8 cellular contexts compared by ENCODE assay signal in the genomic region with DNA sequence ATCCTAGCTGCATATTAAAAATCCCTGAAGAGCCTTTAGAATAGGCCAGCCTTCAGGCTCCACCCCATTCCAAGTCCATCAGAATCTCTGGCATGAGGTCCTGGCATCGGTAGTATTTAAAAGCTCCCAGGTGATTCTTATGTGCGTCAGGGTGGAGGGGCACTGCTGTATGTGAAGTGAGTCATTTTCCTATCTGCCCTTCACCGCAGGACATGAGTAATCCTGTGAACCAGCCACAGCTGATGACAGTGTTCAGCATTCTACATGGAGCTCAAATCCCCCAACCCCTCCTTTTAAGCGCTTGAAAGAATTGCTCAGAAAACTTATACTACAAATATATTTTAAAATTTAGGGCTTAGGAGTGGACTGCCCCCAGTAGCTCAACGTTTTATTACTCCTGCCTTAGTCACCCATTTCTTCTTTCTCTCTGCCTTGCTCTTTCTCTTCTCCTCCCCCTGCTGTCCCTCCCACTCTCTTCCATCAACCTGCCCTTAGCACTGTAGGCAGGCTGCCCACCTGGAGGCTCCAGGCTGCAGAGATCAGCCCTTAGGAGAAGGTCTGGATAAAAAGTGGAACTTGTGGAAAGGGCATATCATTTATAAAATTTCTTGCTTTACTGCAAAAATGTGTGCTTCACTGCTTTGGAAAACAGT.
DNase-seq lines count a peak whose midpoint lies in the region; ATAC-seq lines count a peak whose summit lies in the region.

No MANE protein-coding gene starts in this region.

- peak overlapping the region; percentile 66 for H3K4me3 Mint-ChIP-seq in activated T-cell treated with anti-CD3 and anti-CD28 coated beads, Interleukin-2, amount 50 U/mL, for 4 hours

- DNase-seq in MV-4-11 (lab: John Stamatoyannopoulos, UW): peak; percentile 14
- peak; percentile 17 for DNase-seq in activated T-cell treated with anti-CD3 and anti-CD28 coated beads, Interleukin-2, amount 50 U/mL, for 4 hours
- peak; percentile 73 for DNase-seq in iPS-NIHi7 (ENCODE audit: extremely low spot score)
- peak; percentile 67 for DNase-seq in stimulated activated naive CD8-positive, alpha-beta T cell treated with anti-CD3 and anti-CD28 coated beads, Interleukin-15, Interleukin-2, amounts not matched to agents 100 U/mL and 50 U/mL, for 24 hours
- DNase-seq in left colon: no peak
- DNase-seq in NCI-H146 (lab: John Stamatoyannopoulos, UW): no peak

- peak; percentile 100 for ATAC-seq in GM18858 (IDR thresholded peaks at IDR 0.05; ENCODE audit: unreplicated experiment)
- peak; percentile 100 for ATAC-seq in HG02571 (IDR thresholded peaks at IDR 0.05; ENCODE audit: unreplicated experiment)
- ATAC-seq in activated T-cell treated with anti-CD3 and anti-CD28 coated beads, Interleukin-2, amount 50 U/mL, for 4 hours: peak; percentile 98 to 99
- peak; percentile 99 for ATAC-seq in stimulated activated naive CD8-positive, alpha-beta T cell treated with anti-CD3 and anti-CD28 coated beads, Interleukin-15, Interleukin-2, amounts not matched to agents 100 U/mL and 50 U/mL, for 24 hours
- no peak for ATAC-seq in left colon

- intact Hi-C loops in left colon (cut with DNase I, micrococcal nuclease): no loop called here

- H3K27me3 Mint-ChIP-seq in activated T-cell treated with anti-CD3 and anti-CD28 coated beads, Interleukin-2, amount 50 U/mL, for 4 hours (ENCODE audit: low read depth): peaks cover 14% of the 10 kb centered on the region

- peaks cover 20% of the 10 kb centered on the region for H3K4me1 Mint-ChIP-seq in activated T-cell treated with anti-CD3 and anti-CD28 coated beads, Interleukin-2, amount 50 U/mL, for 4 hours (ENCODE audit: low read depth)

- H3K9me3 Mint-ChIP-seq in activated T-cell treated with anti-CD3 and anti-CD28 coated beads, Interleukin-2, amount 50 U/mL, for 4 hours: no peaks in the 10 kb centered on the region

- no peaks in the 10 kb centered on the region for H3K36me3 Mint-ChIP-seq in activated T-cell treated with anti-CD3 and anti-CD28 coated beads, Interleukin-2, amount 50 U/mL, for 4 hours (ENCODE audit: insufficient read depth)

Comparison
In these comparisons a context has a peak if more than half of its experiments do, and no peak if none do; other contexts are left out.
1. DNase-seq: peak in MV-4-11 (single experiment), activated T-cell treated with anti-CD3 and anti-CD28 coated beads, Interleukin-2, amount 50 U/mL, for 4 hours (single experiment), iPS-NIHi7 (single experiment) and stimulated activated naive CD8-positive, alpha-beta T cell treated with anti-CD3 and anti-CD28 coated beads, Interleukin-15, Interleukin-2, amounts not matched to agents 100 U/mL and 50 U/mL, for 24 hours (single experiment); none in left colon (0 of 2) and NCI-H146 (single experiment).